ENCODE assay signal across 23 cellular contexts in genomic region chr4:94441838-94442237, GRCh38. TPM values are rescaled to one million over a fixed set of nuclear protein-coding genes. Genes with fewer than 3 reads are reported as not detected.
DNase-seq lines count a peak whose midpoint lies in the region; ATAC-seq and TF ChIP-seq lines count a peak whose summit lies in the region.
"Had no signal": no experiment of that assay in that cellular context is flagged by ENCODE, and none has a peak within 500 bp of the region (broad histone marks: within the 10 kb centered on the region; RNA-seq: fewer than 3 reads in every experiment).

No MANE protein-coding gene starts in this region.

- H3K56ac ChIP-seq in H9 (ENCODE audit: insufficient read length, low read depth, low read length): no peak overlapping the region

- H3K14ac ChIP-seq in H9 (ENCODE audit: insufficient read depth, low read length): no peak overlapping the region

- no peak overlapping the region for H2BK20ac ChIP-seq in H9 (ENCODE audit: low read depth, low read length, poor library complexity, severe bottlenecking)

- H3K4me3 ChIP-seq in heart right ventricle (peak overlapping the region in 2 of 10 donors; percentile 11 to 16), left ventricle myocardium inferior (peak overlapping the region; percentile 29), psoas muscle (peak overlapping the region; percentile 33), upper lobe of right lung (no peak overlapping the region)
- H3K4me3 ChIP-seq: BLaER1, Peyer's patch had no signal

- H3K23ac ChIP-seq in H9 (ENCODE audit: insufficient read length, low read depth, low read length): no peak overlapping the region

- no peak overlapping the region for H2BK120ac ChIP-seq in H9 (ENCODE audit: low read depth, low read length, poor library complexity, severe bottlenecking)

- no peak overlapping the region for H2AK5ac ChIP-seq in H9 (ENCODE audit: insufficient read length, low read length)

- no peak overlapping the region for H4K5ac ChIP-seq in H9 (ENCODE audit: insufficient read length, low read depth, low read length)

- no peak overlapping the region for H3T11ph ChIP-seq in H9 (ENCODE audit: low read length)

- no peaks in the 10 kb centered on the region for H3K27me3 Mint-ChIP-seq in H9 (ENCODE audit: low read depth)

- no peaks in the 10 kb centered on the region for H3K36me3 ChIP-seq in heart right ventricle
- H3K36me3 ChIP-seq in left ventricle myocardium inferior: no peaks in the 10 kb centered on the region
- H3K36me3 ChIP-seq in psoas muscle (ENCODE audit: insufficient read depth in 1 of 2, low read depth in 1 of 2): no peaks in the 10 kb centered on the region
- H3K36me3 ChIP-seq in upper lobe of right lung: no peaks in the 10 kb centered on the region
- H3K36me3 ChIP-seq: BLaER1, Peyer's patch had no signal

- no peak overlapping the region for H2AFZ ChIP-seq in H9 (ENCODE audit: low read length)

- no peak overlapping the region for H3K4me2 ChIP-seq in H9 (ENCODE audit: insufficient read depth, insufficient read length, low read length)
- H3K4me2 ChIP-seq: BLaER1, SK-N-SH had no signal

- intact Hi-C loops in heart right ventricle (cut with DNase I): no loop called here
- intact Hi-C loops in left cardiac atrium (cut with DNase I): no loop called here
- intact Hi-C loops in left ventricle myocardium inferior (cut with micrococcal nuclease): no loop called here
- intact Hi-C loops in psoas muscle (cut with DNase I): no loop called here
- intact Hi-C loops in upper lobe of right lung (cut with DNase I): no loop called here

- no peaks in the 10 kb centered on the region for H3K27me3 ChIP-seq in heart right ventricle
- H3K27me3 ChIP-seq in left ventricle myocardium inferior (ENCODE audit: low read depth): no peaks in the 10 kb centered on the region
- H3K27me3 ChIP-seq in psoas muscle (ENCODE audit: insufficient read depth in 3 of 3, low read length in 2 of 3): no peaks in the 10 kb centered on the region
- no peaks in the 10 kb centered on the region for H3K27me3 ChIP-seq in H9 (ENCODE audit: insufficient read depth, low read length)
- no peaks in the 10 kb centered on the region for H3K27me3 ChIP-seq in upper lobe of right lung
- H3K27me3 ChIP-seq: BLaER1, Peyer's patch had no signal

- H3K4me1 ChIP-seq in heart right ventricle (peaks cover 0 to 14% (median 4%) of the 10 kb centered on the region in 9 donors), left ventricle myocardium inferior (no peaks in the 10 kb centered on the region), psoas muscle (peaks cover 23% of the 10 kb centered on the region), H9 (ENCODE audit: insufficient read depth, low read length) (no peaks in the 10 kb centered on the region), upper lobe of right lung (no peaks in the 10 kb centered on the region)
- H3K4me1 ChIP-seq: BLaER1, Peyer's patch had no signal

- no peak overlapping the region for H3K18ac ChIP-seq in H9 (ENCODE audit: insufficient read length, low read depth, low read length)

- no peaks in the 10 kb centered on the region for H3K9me3 Mint-ChIP-seq in H9
- H3K9me3 Mint-ChIP-seq: CD4-positive, CD25-positive, alpha-beta regulatory T cell; IgD-negative memory B cell had no signal

- no peaks in the 10 kb centered on the region for H3K9me3 ChIP-seq in heart right ventricle
- no peaks in the 10 kb centered on the region for H3K9me3 ChIP-seq in left ventricle myocardium inferior (replicated peaks)
- H3K9me3 ChIP-seq in psoas muscle: no peaks in the 10 kb centered on the region
- H3K9me3 ChIP-seq in H9 (ENCODE audit: control insufficient read depth, low read depth, low read length): no peaks in the 10 kb centered on the region
- no peaks in the 10 kb centered on the region for H3K9me3 ChIP-seq in upper lobe of right lung
- H3K9me3 ChIP-seq: BLaER1, Peyer's patch, SK-N-SH had no signal

- H4K91ac ChIP-seq in H9 (ENCODE audit: insufficient read length, low read depth, low read length): no peak overlapping the region

- H2BK15ac ChIP-seq in H9 (ENCODE audit: low read depth, low read length): no peak overlapping the region

- H3K23me2 ChIP-seq in H9 (ENCODE audit: insufficient read length, low read depth, low read length, poor library complexity, severe bottlenecking): no peaks in the 10 kb centered on the region

- no peak overlapping the region for H3K4me3 Mint-ChIP-seq in H9
- H3K4me3 Mint-ChIP-seq: CD4-positive, CD25-positive, alpha-beta regulatory T cell; IgD-negative memory B cell had no signal

- H3K9ac ChIP-seq in H9 (ENCODE audit: extremely low read depth, insufficient read length, low read length): no peak overlapping the region
- H3K9ac ChIP-seq: BLaER1, SK-N-SH had no signal

- no peak overlapping the region for H3K4ac ChIP-seq in H9 (ENCODE audit: low read depth, low read length)

- no peak overlapping the region for H2BK5ac ChIP-seq in H9 (ENCODE audit: insufficient read length, low read length)

- WGBS in heart right ventricle, 2 donors: 52 to 80% methylated on average over 3 of the region's 3 CpGs
- WGBS in psoas muscle, 3 donors: 32 to 39% (median 36%) methylated on average over 3 of the region's 3 CpGs
- WGBS in H9 (ENCODE audit: extremely low coverage, insufficient read length, low lambda C conversion rate): no CpG with 5 or more reads among the region's 3 CpGs

- ATAC-seq in heart right ventricle: peak in 5 of 8 donors; percentile 7 to 54 (median 39)
- ATAC-seq in left cardiac atrium: no peak
- peak; percentile 59 to 78 (median 68) for ATAC-seq in psoas muscle
- ATAC-seq in upper lobe of right lung: no peak

- no peak overlapping the region for H2BK12ac ChIP-seq in H9 (ENCODE audit: insufficient read length, low read depth, low read length)

- DNase-seq in heart right ventricle: no peak
- no peak for DNase-seq in left cardiac atrium
- DNase-seq in left ventricle myocardium inferior: no peak
- DNase-seq in psoas muscle: no peak
- DNase-seq in GM19238 (ENCODE audit: insufficient read length, low spot score): no peak
- DNase-seq in H9: no peak
- DNase-seq in upper lobe of right lung: no peak
- DNase-seq in activated gamma-delta T cell treated with Interleukin-2 at 50 U/mL for 16 hours: no peak
- DNase-seq: CD4-positive, CD25-positive, alpha-beta regulatory T cell; DMS153; DND-41; GOT3; HCEC 1CT; NCI-H1092; NCI-H1417 treated with DMSO at 0.1 percent for 48 hours; NCI-H1694 treated with DMSO at 0.1 percent for 48 hours; NCI-H2081; NCI-H2227 treated with DMSO at 0.1 percent for 48 hours; NCI-H69; Peyer's patch; SK-N-SH had no signal

- H3K27ac ChIP-seq in heart right ventricle: peak overlapping the region in 8 of 10 donors; percentile 18 to 68 (median 56)
- peak overlapping the region; percentile 66 for H3K27ac ChIP-seq in left ventricle myocardium inferior (replicated peaks)
- H3K27ac ChIP-seq in psoas muscle: peak overlapping the region; percentile 81
- no peak overlapping the region for H3K27ac ChIP-seq in H9 (ENCODE audit: insufficient read length, low read depth, low read length)
- no peak overlapping the region for H3K27ac ChIP-seq in upper lobe of right lung
- H3K27ac ChIP-seq: BLaER1, Peyer's patch had no signal

- TF ChIP-seq CTCF in heart right ventricle (IDR thresholded peaks at IDR 0.05): no peak
- no peak for TF ChIP-seq CTCF in left ventricle myocardium inferior (IDR thresholded peaks at IDR 0.05; ENCODE audit: borderline replicate concordance)
- TF ChIP-seq CTCF in psoas muscle (IDR thresholded peaks at IDR 0.05): no peak
- TF ChIP-seq CTCF in H9 (conservative IDR thresholded peaks at IDR 0.05): no peak
- TF ChIP-seq CTCF in upper lobe of right lung (IDR thresholded peaks at IDR 0.05): no peak

- no peaks in the 10 kb centered on the region for H3K79me1 ChIP-seq in H9 (ENCODE audit: insufficient read depth, low read depth, low read length, poor library complexity, severe bottlenecking)

- H3K36me3 Mint-ChIP-seq in H9 (ENCODE audit: insufficient read depth in 1 of 3, low read depth in 3 of 3): no peaks in the 10 kb centered on the region
- H3K36me3 Mint-ChIP-seq: CD4-positive, CD25-positive, alpha-beta regulatory T cell; IgD-negative memory B cell had no signal

- peaks cover under 1% of the 10 kb centered on the region in 2 experiments for H3K4me1 Mint-ChIP-seq in H9
- H3K4me1 Mint-ChIP-seq: CD4-positive, CD25-positive, alpha-beta regulatory T cell had no signal

- H4K8ac ChIP-seq in H9 (replicated peaks; ENCODE audit: insufficient read length, low read depth, low read length): no peak overlapping the region

- no peak overlapping the region for H3K27ac Mint-ChIP-seq in H9
- H3K27ac Mint-ChIP-seq: CD4-positive, CD25-positive, alpha-beta regulatory T cell had no signal

- no peaks in the 10 kb centered on the region for H3K79me2 ChIP-seq in H9 (ENCODE audit: insufficient read depth, low read length)

- H4K20me1 ChIP-seq in H9 (ENCODE audit: control insufficient read depth, insufficient read depth, insufficient read length): no peaks in the 10 kb centered on the region
- H4K20me1 ChIP-seq: BLaER1 had no signal

RNA-seq across cellular contexts. Expression of gene PDLIM5, which starts 9.9 kb away (rescaled TPM):
- 1,000 to 10,000 TPM in 9 of 10 donors, 100 to 1,000 TPM in 1; 856 to 1,549 (median 1,274) TPM for total RNA-seq in heart right ventricle
- polyA plus RNA-seq in heart right ventricle: 100 to 1,000 TPM; 221 to 521 TPM
- 100 to 1,000 TPM; 626 to 644 TPM for total RNA-seq in left cardiac atrium
- 982 TPM for total RNA-seq in left ventricle myocardium inferior
- 100 to 1,000 TPM; 459 to 840 (median 509) TPM for total RNA-seq in psoas muscle
- 100 to 1,000 TPM; 215 to 533 (median 426) TPM for polyA plus RNA-seq in psoas muscle
- 57.7 and 58.0 TPM in 2 replicates for total RNA-seq in H9 (2021)
- 82.8 TPM for total RNA-seq in upper lobe of right lung

Comparison
In these comparisons a context has a peak if more than half of its experiments do, and no peak if none do; other contexts are left out.
1. ATAC-seq: peak in heart right ventricle (5 of 8) and psoas muscle (4 of 4); none in left cardiac atrium (0 of 2) and upper lobe of right lung (single experiment).
2. H3K27ac ChIP-seq: peak in heart right ventricle (8 of 10), left ventricle myocardium inferior (single experiment) and psoas muscle (single experiment); none in H9 (single experiment) and upper lobe of right lung (single experiment).